In genomic region chr7:143180771-143181170, GRCh38 we compare ENCODE assay signal across 16 cellular contexts. TPM values are rescaled to one million over a fixed set of nuclear protein-coding genes. Genes with fewer than 3 reads are reported as not detected.
"Had no signal": no experiment of that assay in that cellular context is flagged by ENCODE, and none has a peak within 500 bp of the region (broad histone marks: within the 10 kb centered on the region; RNA-seq: fewer than 3 reads in every experiment).

No MANE protein-coding gene starts in this region.

RNA-seq across cellular contexts. Expression of gene TAS2R39, which starts 2.4 kb away (rescaled TPM):
- total RNA-seq: stomach, subcutaneous adipose tissue, suprapubic skin, temporal lobe, testis, thoracic aorta, thyroid gland, tibial nerve, transverse colon, upper lobe of left lung, upper lobe of right lung, ureter, urinary bladder, uterus, vagina had no signal
- polyA plus RNA-seq: stomach, thymus, urinary bladder had no signal

RNA-seq across cellular contexts. Expression of gene TAS2R40, which starts 41.1 kb away (rescaled TPM):
- total RNA-seq: stomach, subcutaneous adipose tissue, suprapubic skin, temporal lobe, testis, thoracic aorta, thyroid gland, tibial nerve, transverse colon, upper lobe of left lung, upper lobe of right lung, ureter, urinary bladder, uterus, vagina had no signal
- polyA plus RNA-seq: stomach, thymus, urinary bladder had no signal

RNA-seq across cellular contexts. Expression of gene PIP, which starts 48.9 kb away (rescaled TPM):
- total RNA-seq: stomach, subcutaneous adipose tissue, temporal lobe, testis, thyroid gland, tibial nerve, transverse colon, upper lobe of right lung, ureter, urinary bladder, uterus had no signal
- polyA plus RNA-seq: urinary bladder had no signal
